8 cellular contexts compared by ENCODE assay signal in the genomic region with DNA sequence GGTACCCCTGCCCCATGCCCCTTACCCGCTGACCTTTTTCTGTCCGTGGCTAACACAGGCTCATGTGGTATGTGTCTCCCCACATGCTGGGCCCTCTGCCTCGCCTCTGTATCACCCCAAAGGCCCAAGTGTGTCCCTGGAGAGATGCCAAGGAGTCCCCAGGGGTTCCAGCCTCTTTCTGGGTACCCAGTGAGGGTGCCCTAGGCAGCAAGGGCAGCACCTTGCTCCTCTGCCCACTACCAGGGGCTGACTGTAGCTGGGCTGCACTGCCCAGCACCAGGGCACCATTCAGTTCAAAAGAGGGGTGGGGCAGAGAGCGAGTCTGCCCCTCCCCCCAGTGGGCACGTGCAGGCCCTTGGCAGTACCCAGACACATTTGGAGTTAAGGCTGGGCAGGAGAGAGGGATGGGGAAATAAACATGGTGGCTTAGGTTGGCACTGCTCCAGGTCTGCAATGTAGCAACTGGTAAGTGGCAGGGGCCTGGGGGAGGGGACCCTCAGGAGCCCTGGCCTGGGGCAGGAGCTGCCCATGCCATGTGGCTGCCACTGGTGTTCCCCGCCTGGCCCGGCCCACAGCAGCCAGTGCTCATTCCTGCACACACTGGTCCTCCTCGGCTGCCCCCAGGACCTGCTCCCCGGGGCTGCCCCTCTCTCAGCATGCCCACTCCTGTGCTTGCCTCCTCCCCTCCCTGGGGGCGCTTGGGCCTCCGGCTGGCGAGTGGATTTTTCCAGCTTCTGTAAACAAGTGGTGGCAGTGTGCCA. TPM values are rescaled to one million over a fixed set of nuclear protein-coding genes. Genes with fewer than 3 reads are reported as not detected.
A peak's percentile ranks its signal among the peaks of the same experiment; 100 is the strongest.
DNase-seq lines count a peak whose midpoint lies in the region; ATAC-seq lines count a peak whose summit lies in the region.

No MANE protein-coding gene starts in this region.

- H3K27me3 ChIP-seq in GM23248 (replicated peaks; ENCODE audit: insufficient read depth) (no peaks in the 10 kb centered on the region), duodenal mucosa (ENCODE audit: control insufficient read depth in 1 of 2, insufficient read depth in 2 of 2, low read length in 2 of 2) (no peaks in the 10 kb centered on the region)
- no peaks in the 10 kb centered on the region for H3K27me3 ChIP-seq in naive thymus-derived CD4-positive, alpha-beta T cell (ENCODE audit: control insufficient read depth in 2 of 2, insufficient read depth in 2 of 2, low read length in 2 of 2)

- H3K27me3 Mint-ChIP-seq in naive thymus-derived CD4-positive, alpha-beta T cell, result no peaks in the 10 kb centered on the region
- H3K27me3 Mint-ChIP-seq in stimulated activated naive B cell treated with anti-CD40 and anti-IgM and Interleukin-4, amounts not matched to agents 10 μg/mL and 1 μg/mL and 100 μg/mL, for 72 hours, result no peaks in the 10 kb centered on the region

- H3K9me3 Mint-ChIP-seq in naive thymus-derived CD4-positive, alpha-beta T cell, result no peaks in the 10 kb centered on the region
- H3K9me3 Mint-ChIP-seq in activated naive CD4-positive, alpha-beta T cell treated with anti-CD3 and anti-CD28 coated beads, Interleukin-2, amount 50 U/mL, for 72 hours, result peaks cover 0 to 4% of the 10 kb centered on the region in 2 donors
- H3K9me3 Mint-ChIP-seq in stimulated activated naive B cell treated with anti-CD40 and anti-IgM and Interleukin-4, amounts not matched to agents 10 μg/mL and 1 μg/mL and 100 μg/mL, for 72 hours, result no peaks in the 10 kb centered on the region

- H3K9me2 ChIP-seq in GM23248 (ENCODE audit: insufficient read depth), result no peaks in the 10 kb centered on the region

- peaks cover 0 to 12% (median 3%) of the 10 kb centered on the region in 5 donors for H3K36me3 Mint-ChIP-seq in naive thymus-derived CD4-positive, alpha-beta T cell
- H3K36me3 Mint-ChIP-seq in activated naive CD4-positive, alpha-beta T cell treated with anti-CD3 and anti-CD28 coated beads, Interleukin-2, amount 50 U/mL, for 72 hours, result no peaks in the 10 kb centered on the region
- no peaks in the 10 kb centered on the region for H3K36me3 Mint-ChIP-seq in stimulated activated naive B cell treated with anti-CD40 and anti-IgM and Interleukin-4, amounts not matched to agents 10 μg/mL and 1 μg/mL and 100 μg/mL, for 72 hours

- peaks cover 50% of the 10 kb centered on the region for H3K4me1 ChIP-seq in GM23248 (ENCODE audit: insufficient read depth)
- peaks cover 95 to 98% of the 10 kb centered on the region in 2 donors for H3K4me1 ChIP-seq in duodenal mucosa (ENCODE audit: control insufficient read depth in 1 of 2, insufficient read depth in 2 of 2, low read length in 2 of 2)
- H3K4me1 ChIP-seq in naive thymus-derived CD4-positive, alpha-beta T cell (ENCODE audit: control insufficient read depth in 2 of 2, insufficient read depth in 2 of 2, low read length in 2 of 2), result peaks cover 37 to 66% of the 10 kb centered on the region in 2 donors

- H3K4me3 Mint-ChIP-seq in naive thymus-derived CD4-positive, alpha-beta T cell, result peak overlapping the region in 2 of 10 donors; percentile 14 to 94
- no peak overlapping the region for H3K4me3 Mint-ChIP-seq in stimulated activated naive B cell treated with anti-CD40 and anti-IgM and Interleukin-4, amounts not matched to agents 10 μg/mL and 1 μg/mL and 100 μg/mL, for 72 hours

- peaks cover 50% of the 10 kb centered on the region for H3K79me2 ChIP-seq in GM23248 (ENCODE audit: insufficient read depth)

- CTCF ChIA-PET in naive thymus-derived CD4-positive, alpha-beta T cell (lab: Charles Lee), result interaction anchor here (6.0 to 6.3 kb wide), 2 partner anchors 8 to 39 kb away, joined by 88 to 106 read pairs; partner anchors contain the start of gene THRA

- H3K9me3 ChIP-seq in GM23248 (ENCODE audit: low read depth) (no peaks in the 10 kb centered on the region), duodenal mucosa (ENCODE audit: control insufficient read depth in 1 of 2, low read length in 2 of 2) (no peaks in the 10 kb centered on the region)
- no peaks in the 10 kb centered on the region for H3K9me3 ChIP-seq in naive thymus-derived CD4-positive, alpha-beta T cell (ENCODE audit: control insufficient read depth in 2 of 3, low read length in 3 of 3)

- ATAC-seq in naive thymus-derived CD4-positive, alpha-beta T cell, result no peak
- ATAC-seq in HG03457 (IDR thresholded peaks at IDR 0.05; ENCODE audit: unreplicated experiment), result no peak
- no peak for ATAC-seq in activated naive CD4-positive, alpha-beta T cell treated with anti-CD3 and anti-CD28 coated beads, Interleukin-2, amount 50 U/mL, for 72 hours
- no peak for ATAC-seq in stimulated activated naive B cell treated with anti-CD40 and anti-IgM and Interleukin-4, amounts not matched to agents 10 μg/mL and 1 μg/mL and 100 μg/mL, for 72 hours (replicated peaks)

- no peaks in the 10 kb centered on the region for H4K20me1 ChIP-seq in GM23248 (ENCODE audit: insufficient read depth)

- peaks cover 22% of the 10 kb centered on the region for H3F3A ChIP-seq in GM23248 (ENCODE audit: insufficient read depth)

- H2AFZ ChIP-seq in GM23248, result no peak overlapping the region

- whole genome bisulfite sequencing in GM23248 (ENCODE audit: low coverage in 1 of 2, low lambda C conversion rate in 2 of 2, missing lambda C conversion rate in 2 of 2), 2 experiments, result 22 to 35% methylated on average over 12 of the region's 12 CpGs

- peak; percentile 51 for DNase-seq in GM23248
- DNase-seq in NCI-H524 (lab: John Stamatoyannopoulos, UW), result peak; percentile 83 to 89
- peak in 1 of 9 donors; percentile 8 for DNase-seq in naive thymus-derived CD4-positive, alpha-beta T cell
- DNase-seq in activated naive CD4-positive, alpha-beta T cell treated with anti-CD3 and anti-CD28 coated beads, Interleukin-2, amount 50 U/mL, for 72 hours (ENCODE audit: low spot score in 2 of 2), result no peak
- no peak for DNase-seq in stimulated activated naive B cell treated with anti-CD40 and anti-IgM and Interleukin-4, amounts not matched to agents 10 μg/mL and 1 μg/mL and 100 μg/mL, for 72 hours
- no peak for DNase-seq in activated CD4-positive, alpha-beta T cell treated with anti-CD3 and anti-CD28 coated beads, Interleukin-2, amount 50 U/mL, for 1 hour

- H3K9ac ChIP-seq in GM23248 (no peak overlapping the region), duodenal mucosa (ENCODE audit: low read depth in 1 of 2, low read length in 2 of 2) (peak overlapping the region; percentile 79 to 86)

- H3K4me1 Mint-ChIP-seq in naive thymus-derived CD4-positive, alpha-beta T cell, result peaks cover 35 to 91% (median 65%) of the 10 kb centered on the region in 7 donors
- H3K4me1 Mint-ChIP-seq in stimulated activated naive B cell treated with anti-CD40 and anti-IgM and Interleukin-4, amounts not matched to agents 10 μg/mL and 1 μg/mL and 100 μg/mL, for 72 hours, result peaks cover 55 to 79% of the 10 kb centered on the region in 2 donors

- H3K4me3 ChIP-seq in GM23248 (no peak overlapping the region), duodenal mucosa (ENCODE audit: low read depth in 1 of 2, low read length in 2 of 2) (peak overlapping the region; percentile 38 to 51)
- H3K4me3 ChIP-seq in naive thymus-derived CD4-positive, alpha-beta T cell (ENCODE audit: low read length), result no peak overlapping the region

- peak overlapping the region in 6 of 9 donors; percentile 51 to 94 (median 72) for H3K27ac Mint-ChIP-seq in naive thymus-derived CD4-positive, alpha-beta T cell
- H3K27ac Mint-ChIP-seq in activated naive CD4-positive, alpha-beta T cell treated with anti-CD3 and anti-CD28 coated beads, Interleukin-2, amount 50 U/mL, for 72 hours, result no peak overlapping the region
- no peak overlapping the region for H3K27ac Mint-ChIP-seq in stimulated activated naive B cell treated with anti-CD40 and anti-IgM and Interleukin-4, amounts not matched to agents 10 μg/mL and 1 μg/mL and 100 μg/mL, for 72 hours

- peak overlapping the region; percentile 26 for H3K4me2 ChIP-seq in GM23248 (ENCODE audit: unreplicated experiment)

- intact Hi-C loops in naive thymus-derived CD4-positive, alpha-beta T cell (cut with micrococcal nuclease), result no loop called here

- POLR2A ChIA-PET in naive thymus-derived CD4-positive, alpha-beta T cell (lab: Charles Lee), result interaction anchor here (0.6 to 3.6 kb wide), 5 partner anchors 18 to 1144 kb away, joined by 3 to 25 read pairs (median 3); partner anchors contain the start of genes MED24, NR1D1 and TOP2A

- in situ Hi-C loops in GM23248 (cut with MboI), result no loop called here

- H3K27ac ChIP-seq in GM23248 (no peak overlapping the region), duodenal mucosa (ENCODE audit: low read depth, low read length) (peak overlapping the region; percentile 96)
- peak overlapping the region; percentile 75 for H3K27ac ChIP-seq in naive thymus-derived CD4-positive, alpha-beta T cell (ENCODE audit: low read depth, low read length)

- no peaks in the 10 kb centered on the region for H3K36me3 ChIP-seq in GM23248 (ENCODE audit: low read depth)
- peaks cover 3 to 14% of the 10 kb centered on the region in 2 donors for H3K36me3 ChIP-seq in duodenal mucosa (ENCODE audit: control insufficient read depth in 1 of 2, insufficient read depth in 2 of 2, low read length in 2 of 2)
- peaks cover 0 to 14% (median 2%) of the 10 kb centered on the region in 3 experiments for H3K36me3 ChIP-seq in naive thymus-derived CD4-positive, alpha-beta T cell (ENCODE audit: control insufficient read depth in 2 of 3, insufficient read depth in 3 of 3, low read length in 3 of 3)

RNA-seq across cellular contexts. Expression of gene THRA, which starts 9.1 kb away (rescaled TPM):
- 33.3 and 36.2 TPM in 2 replicates for total RNA-seq in GM23248 (2014; rRNA removed; shearing (Covaris generic))
- polyA plus RNA-seq in GM23248 (2016; fragmentation: Nextera tagmentation; extraction: Ambion mirVana), result 15.8 and 16.4 TPM in 2 replicates
- total RNA-seq in naive thymus-derived CD4-positive, alpha-beta T cell, result 10 to 100 TPM in 4 of 5 experiments, 1 to 10 TPM in 1; 3.2 to 55.9 (median 48.4) TPM
- 10 to 100 TPM; 17.7 to 26.2 TPM for polyA plus RNA-seq in naive thymus-derived CD4-positive, alpha-beta T cell
- total RNA-seq in activated naive CD4-positive, alpha-beta T cell treated with anti-CD3 and anti-CD28 coated beads, Interleukin-2, amount 50 U/mL, for 72 hours, result 10 to 100 TPM; 14.5 to 19.3 TPM

RNA-seq across cellular contexts. Expression of gene MED24, which starts 17.7 kb away (rescaled TPM):
- 35.3 and 37.3 TPM in 2 replicates for total RNA-seq in GM23248 (2014; rRNA removed; shearing (Covaris generic))
- 33.6 and 35.2 TPM in 2 replicates for polyA plus RNA-seq in GM23248 (2016; fragmentation: Nextera tagmentation; extraction: Ambion mirVana)
- total RNA-seq in naive thymus-derived CD4-positive, alpha-beta T cell, result 100 to 1,000 TPM in 1 of 5 experiments, 10 to 100 TPM in 4; 82.9 to 103 (median 91.4) TPM
- polyA plus RNA-seq in naive thymus-derived CD4-positive, alpha-beta T cell, result 10 to 100 TPM; 46.7 to 62.7 TPM
- total RNA-seq in activated naive CD4-positive, alpha-beta T cell treated with anti-CD3 and anti-CD28 coated beads, Interleukin-2, amount 50 U/mL, for 72 hours, result 100 to 1,000 TPM; 106 to 133 TPM

RNA-seq across cellular contexts. Expression of gene NR1D1, which starts 28.5 kb away (rescaled TPM):
- 0.76 and 2.4 TPM in 2 replicates for total RNA-seq in GM23248 (2014; rRNA removed; shearing (Covaris generic))
- 4.6 and 5.4 TPM in 2 replicates for polyA plus RNA-seq in GM23248 (2016; fragmentation: Nextera tagmentation; extraction: Ambion mirVana)
- total RNA-seq in naive thymus-derived CD4-positive, alpha-beta T cell, result 10 to 100 TPM in 4 of 5 experiments, 1 to 10 TPM in 1; 3.6 to 34.2 (median 17.3) TPM
- 10 to 100 TPM in 1 of 2 donors, 1 to 10 TPM in 1; 4.7 to 11.2 TPM for polyA plus RNA-seq in naive thymus-derived CD4-positive, alpha-beta T cell
- 10 to 100 TPM in 1 of 2 donors, 1 to 10 TPM in 1; 4.8 to 26.7 TPM for total RNA-seq in activated naive CD4-positive, alpha-beta T cell treated with anti-CD3 and anti-CD28 coated beads, Interleukin-2, amount 50 U/mL, for 72 hours

RNA-seq across cellular contexts. Expression of gene MSL1, which starts 49.9 kb away (rescaled TPM):
- total RNA-seq in GM23248 (2014; rRNA removed; shearing (Covaris generic)), result 45.3 and 76.1 TPM in 2 replicates
- polyA plus RNA-seq in GM23248 (2016; fragmentation: Nextera tagmentation; extraction: Ambion mirVana), result 8.9 and 9.0 TPM in 2 replicates
- 100 to 1,000 TPM in 4 of 5 experiments, 10 to 100 TPM in 1; 97.0 to 145 (median 113) TPM for total RNA-seq in naive thymus-derived CD4-positive, alpha-beta T cell
- polyA plus RNA-seq in naive thymus-derived CD4-positive, alpha-beta T cell, result 10 to 100 TPM in 1 of 2 donors, 1 to 10 TPM in 1; 8.0 to 11.3 TPM
- total RNA-seq in activated naive CD4-positive, alpha-beta T cell treated with anti-CD3 and anti-CD28 coated beads, Interleukin-2, amount 50 U/mL, for 72 hours, result 100 to 1,000 TPM in 1 of 2 donors, 10 to 100 TPM in 1; 83.4 to 140 TPM

RNA-seq across cellular contexts. Expression of gene CSF3, which starts 56.7 kb away (rescaled TPM):
- total RNA-seq in GM23248 (2014; rRNA removed; shearing (Covaris generic)), result not detected in 2 replicates
- polyA plus RNA-seq in GM23248 (2016; fragmentation: Nextera tagmentation; extraction: Ambion mirVana), result 0.13 TPM in 1 of 2 replicates, not detected in the other
- not detected for total RNA-seq in naive thymus-derived CD4-positive, alpha-beta T cell
- polyA plus RNA-seq in naive thymus-derived CD4-positive, alpha-beta T cell, result not detected
- not detected for total RNA-seq in activated naive CD4-positive, alpha-beta T cell treated with anti-CD3 and anti-CD28 coated beads, Interleukin-2, amount 50 U/mL, for 72 hours

Comparison
In these comparisons a context has a peak if more than half of its experiments do, and no peak if none do; other contexts are left out.
1. DNase-seq: peak in GM23248 (single experiment) and NCI-H524 (2 of 2); none in activated naive CD4-positive, alpha-beta T cell treated with anti-CD3 and anti-CD28 coated beads, Interleukin-2, amount 50 U/mL, for 72 hours (0 of 2), stimulated activated naive B cell treated with anti-CD40 and anti-IgM and Interleukin-4, amounts not matched to agents 10 μg/mL and 1 μg/mL and 100 μg/mL, for 72 hours (single experiment) and activated CD4-positive, alpha-beta T cell treated with anti-CD3 and anti-CD28 coated beads, Interleukin-2, amount 50 U/mL, for 1 hour (single experiment).
2. H3K4me3 ChIP-seq: peak in duodenal mucosa (2 of 2); none in GM23248 (single experiment) and naive thymus-derived CD4-positive, alpha-beta T cell (single experiment).
3. H3K27ac Mint-ChIP-seq: peak in naive thymus-derived CD4-positive, alpha-beta T cell (6 of 9); none in activated naive CD4-positive, alpha-beta T cell treated with anti-CD3 and anti-CD28 coated beads, Interleukin-2, amount 50 U/mL, for 72 hours (0 of 2) and stimulated activated naive B cell treated with anti-CD40 and anti-IgM and Interleukin-4, amounts not matched to agents 10 μg/mL and 1 μg/mL and 100 μg/mL, for 72 hours (single experiment).